In genomic region chr10:22341936-22342222, GRCh38 we compare ENCODE assay signal across 17 cellular contexts. TPM values are rescaled to one million over a fixed set of nuclear protein-coding genes. Genes with fewer than 3 reads are reported as not detected.
A peak's percentile ranks its signal among the peaks of the same experiment; 100 is the strongest.
DNase-seq lines count a peak whose midpoint lies in the region; ATAC-seq, FAIRE-seq and TF ChIP-seq lines count a peak whose summit lies in the region.
"Had no signal": no experiment of that assay in that cellular context is flagged by ENCODE, and none has a peak within 500 bp of the region (broad histone marks: within the 10 kb centered on the region; RNA-seq: fewer than 3 reads in every experiment).

No MANE protein-coding gene starts in this region.

- peak overlapping the region; percentile 68 for H3K27ac Mint-ChIP-seq in T-helper 2 cell treated with Interferon-gamma antibody and Interleukin-4, amounts not matched to agents 5 μg/mL and 100 μg/mL, for 36 hours
- H3K27ac Mint-ChIP-seq in HFFc6 (no peak overlapping the region), astrocyte (ENCODE audit: unreplicated experiment) (no peak overlapping the region)

- H3K4me3 ChIP-seq in astrocyte (ENCODE audit: insufficient read depth, low read depth, low read length) (no peak overlapping the region), neuron (ENCODE audit: low read length) (peak overlapping the region; percentile 78)

- TF ChIP-seq CTCF in HFFc6 (IDR thresholded peaks at IDR 0.05) (no peak), astrocyte (IDR thresholded peaks at IDR 0.05; ENCODE audit: insufficient read depth, low read depth, low read length) (no peak)

- no peak overlapping the region for H2AFZ ChIP-seq in astrocyte (ENCODE audit: low read depth, low read length)
- no peak overlapping the region for H2AFZ ChIP-seq in neuron (ENCODE audit: low read depth, low read length)

- H3K4me2 ChIP-seq in astrocyte (ENCODE audit: low read length) = no peak overlapping the region

- H3K27me3 ChIP-seq in astrocyte (ENCODE audit: insufficient read depth, low read length) (peaks cover 84% of the 10 kb centered on the region), neuron (ENCODE audit: insufficient read depth, low read length) (peaks cover 74% of the 10 kb centered on the region)

- H3K27me3 Mint-ChIP-seq in T-helper 2 cell treated with Interferon-gamma antibody and Interleukin-4, amounts not matched to agents 5 μg/mL and 100 μg/mL, for 36 hours (ENCODE audit: low read depth) = peaks cover 85% of the 10 kb centered on the region
- H3K27me3 Mint-ChIP-seq in HFFc6 (ENCODE audit: insufficient read depth) (peaks cover 49% of the 10 kb centered on the region), astrocyte (ENCODE audit: low read depth, unreplicated experiment) (peaks cover 78% of the 10 kb centered on the region)

- no peak for ATAC-seq in GM21723 (IDR thresholded peaks at IDR 0.05; ENCODE audit: unreplicated experiment)

- FAIRE-seq in astrocyte (lab: Jason Lieb, UNC) = no peak
- FAIRE-seq: GM18507 had no signal

- no peak overlapping the region for H3K9ac ChIP-seq in astrocyte (ENCODE audit: low read length)

- peaks cover 4% of the 10 kb centered on the region for H3K9me3 ChIP-seq in astrocyte (ENCODE audit: insufficient read depth, low read depth, low read length)
- peaks cover 4% of the 10 kb centered on the region for H3K9me3 ChIP-seq in neuron (ENCODE audit: low read length)

- H3K9me3 Mint-ChIP-seq in T-helper 2 cell treated with Interferon-gamma antibody and Interleukin-4, amounts not matched to agents 5 μg/mL and 100 μg/mL, for 36 hours = no peaks in the 10 kb centered on the region
- H3K9me3 Mint-ChIP-seq in HFFc6 (peaks cover 12% of the 10 kb centered on the region), astrocyte (ENCODE audit: unreplicated experiment) (peaks cover 18% of the 10 kb centered on the region)

- no peak for DNase-seq in T-helper 2 cell treated with Interferon-gamma antibody and Interleukin-4, amounts not matched to agents 5 μg/mL and 100 μg/mL, for 36 hours (ENCODE audit: low spot score)
- DNase-seq in T-helper 2 cell = no peak
- DNase-seq in HFFc6 = no peak
- no peak for DNase-seq in astrocyte (ENCODE audit: low read depth)
- DNase-seq in SK-N-DZ (ENCODE audit: low spot score) = no peak
- no peak for DNase-seq in NOMO-1 treated with dmso at 0.1 percent for 144 hours (lab: John Stamatoyannopoulos, UW; ENCODE audit: unreplicated experiment)
- DNase-seq: H7; NCI-H2029 treated with DMSO at 0.1 percent for 48 hours; NCI-H82; stimulated activated naive CD4-positive, alpha-beta T cell treated with Interleukin-2 at 50 U/mL for 16 hours had no signal

- no peaks in the 10 kb centered on the region for H4K20me1 ChIP-seq in astrocyte (ENCODE audit: insufficient read depth, low read length)

- H3K4me1 Mint-ChIP-seq in T-helper 2 cell treated with Interferon-gamma antibody and Interleukin-4, amounts not matched to agents 5 μg/mL and 100 μg/mL, for 36 hours (ENCODE audit: low read depth) = peaks cover 46% of the 10 kb centered on the region
- H3K4me1 Mint-ChIP-seq in HFFc6 (ENCODE audit: low read depth) (peaks cover 23% of the 10 kb centered on the region), astrocyte (ENCODE audit: low read depth, unreplicated experiment) (peaks cover 3% of the 10 kb centered on the region)

- H3K4me3 Mint-ChIP-seq in T-helper 2 cell treated with Interferon-gamma antibody and Interleukin-4, amounts not matched to agents 5 μg/mL and 100 μg/mL, for 36 hours = peak overlapping the region; percentile 77
- peak overlapping the region; percentile 91 for H3K4me3 Mint-ChIP-seq in HFFc6
- H3K4me3 Mint-ChIP-seq in astrocyte (ENCODE audit: unreplicated experiment) = peak overlapping the region; percentile 79

- H3K36me3 ChIP-seq in astrocyte (ENCODE audit: insufficient read depth, low read length) (no peaks in the 10 kb centered on the region), neuron (ENCODE audit: insufficient read depth, low read length) (no peaks in the 10 kb centered on the region)

- H3K27ac ChIP-seq in astrocyte (ENCODE audit: low read depth, low read length) = no peak overlapping the region
- H3K27ac ChIP-seq: HL-60 had no signal

- peaks cover 8% of the 10 kb centered on the region for H3K4me1 ChIP-seq in astrocyte (ENCODE audit: insufficient read depth, low read length)
- H3K4me1 ChIP-seq in neuron (ENCODE audit: insufficient read depth, low read length) = peaks cover 12% of the 10 kb centered on the region

- H3K36me3 Mint-ChIP-seq in T-helper 2 cell treated with Interferon-gamma antibody and Interleukin-4, amounts not matched to agents 5 μg/mL and 100 μg/mL, for 36 hours (ENCODE audit: low read depth) = peaks cover 5% of the 10 kb centered on the region
- H3K36me3 Mint-ChIP-seq in HFFc6 (ENCODE audit: low read depth) = peaks cover 22% of the 10 kb centered on the region
- H3K36me3 Mint-ChIP-seq in astrocyte (ENCODE audit: low read depth, unreplicated experiment) = peaks cover 4% of the 10 kb centered on the region

- H3K79me2 ChIP-seq in astrocyte (ENCODE audit: insufficient read depth, low read length) = no peaks in the 10 kb centered on the region

RNA-seq across cellular contexts. Expression of gene SPAG6, which starts 3.4 kb away (rescaled TPM):
- not detected for total RNA-seq in HFFc6 (2021; fragmentation: NEBNext Ultra II Directional; extraction: Animal tissue kit (Norgen Biotek cat#: 25700))
- total RNA-seq in astrocyte = not detected in 2 replicates
- polyA plus RNA-seq in SK-N-DZ (2014; cell fraction: cytosol; rRNA removed) = 0.56 and 0.81 TPM in 2 replicates
- 0.79 and 1.1 TPM in 2 replicates for polyA plus RNA-seq in SK-N-DZ (2014; cell fraction: nucleus; rRNA removed)
- total RNA-seq: A172; activated CD8-positive, alpha-beta memory T cell treated with anti-CD3 and anti-CD28 coated beads for 36 hours; epithelial cell of proximal tubule; H7 had no signal

RNA-seq across cellular contexts. Expression of gene BMI1, which starts 21.0 kb away (rescaled TPM):
- total RNA-seq in HFFc6 (2021; fragmentation: NEBNext Ultra II Directional; extraction: Animal tissue kit (Norgen Biotek cat#: 25700)) = 10 to 100 TPM; 34.8 to 51.1 (median 42.3) TPM
- 29.7 and 30.8 TPM in 2 replicates for total RNA-seq in astrocyte
- 70.7 and 80.8 TPM in 2 replicates for polyA plus RNA-seq in SK-N-DZ (2014; cell fraction: cytosol; rRNA removed)
- polyA plus RNA-seq in SK-N-DZ (2014; cell fraction: nucleus; rRNA removed) = 185 and 210 TPM in 2 replicates

RNA-seq across cellular contexts. Expression of gene COMMD3, which starts 25.7 kb away (rescaled TPM):
- total RNA-seq in HFFc6 (2021; fragmentation: NEBNext Ultra II Directional; extraction: Animal tissue kit (Norgen Biotek cat#: 25700)) = 10 to 100 TPM; 39.5 to 47.6 (median 43.8) TPM
- 28.0 and 28.8 TPM in 2 replicates for total RNA-seq in astrocyte
- polyA plus RNA-seq in SK-N-DZ (2014; cell fraction: cytosol; rRNA removed) = 178 and 194 TPM in 2 replicates
- 156 and 210 TPM in 2 replicates for polyA plus RNA-seq in SK-N-DZ (2014; cell fraction: nucleus; rRNA removed)
